9 cellular contexts compared by ENCODE assay signal in genomic region chr4:25356068-25356467, GRCh38.
"Had no signal": no experiment of that assay in that cellular context is flagged by ENCODE, and none has a peak within 500 bp of the region (broad histone marks: within the 10 kb centered on the region; RNA-seq: fewer than 3 reads in every experiment).

No MANE protein-coding gene starts in this region.

- H3K9me3 Mint-ChIP-seq: HFFc6 had no signal

- H3K27ac Mint-ChIP-seq: GM23338, H9, HFFc6 had no signal

- H3K9me3 ChIP-seq: HAP-1 had no signal

- ATAC-seq: GM23338, HCT116 had no signal

- H3K4me1 ChIP-seq: HAP-1 had no signal

- H2AFZ ChIP-seq: GM23248, GM23338 had no signal

- H3K4me3 ChIP-seq: GM23248, GM23338, HAP-1 had no signal

- H3K27ac ChIP-seq: GM23248 had no signal

- H3K4me3 Mint-ChIP-seq: GM23338, H9, HFFc6 had no signal

- H3K9ac ChIP-seq: GM23248 had no signal

- H3K36me3 ChIP-seq: HAP-1 had no signal

- H3K4me1 Mint-ChIP-seq: H9 had no signal

- H3K4me2 ChIP-seq: GM23338 had no signal

- DNase-seq: GM23248, GOT3, H7, H9, HCEC 1CT, HFFc6 had no signal
